Comparison of ENCODE assay signal across 18 cellular contexts in genomic region chr5:72509401-72509800, GRCh38. TPM values are rescaled to one million over a fixed set of nuclear protein-coding genes. Genes with fewer than 3 reads are reported as not detected.
DNase-seq lines count a peak whose midpoint lies in the region; ATAC-seq and TF ChIP-seq lines count a peak whose summit lies in the region.
"Had no signal": no experiment of that assay in that cellular context is flagged by ENCODE, and none has a peak within 500 bp of the region (broad histone marks: within the 10 kb centered on the region; RNA-seq: fewer than 3 reads in every experiment).

No MANE protein-coding gene starts in this region.

- POLR2A ChIA-PET in RWPE1 (lab: Yijun Ruan, JAX; ENCODE audit: low non-redundant PET), result no interaction called here

- H3K27ac ChIP-seq in cingulate gyrus (ENCODE audit: low read depth, low read length), result peak overlapping the region; percentile 3
- H3K27ac ChIP-seq in skeletal muscle tissue (ENCODE audit: low read depth, low read length), result peak overlapping the region; percentile 83
- H3K27ac ChIP-seq in RWPE1, result no peak overlapping the region
- H3K27ac ChIP-seq: colonic mucosa had no signal

- H3K36me3 ChIP-seq in skeletal muscle tissue (ENCODE audit: control insufficient read depth in 3 of 3, insufficient read depth in 3 of 3, low read length in 3 of 3), result no peaks in the 10 kb centered on the region
- H3K36me3 ChIP-seq: colonic mucosa had no signal

- no peaks in the 10 kb centered on the region for H3K9me3 ChIP-seq in skeletal muscle tissue (ENCODE audit: control insufficient read depth in 3 of 3, low read length in 3 of 3)
- H3K9me3 ChIP-seq: A549, colonic mucosa had no signal

- peak; percentile 76 for DNase-seq in Ammon's horn (ENCODE audit: low spot score)
- peak; percentile 11 for DNase-seq in inferior parietal cortex (ENCODE audit: extremely low spot score)
- DNase-seq in RWPE1 (ENCODE audit: low spot score), result no peak
- DNase-seq: activated CD8-positive, alpha-beta memory T cell treated with anti-CD3 and anti-CD28 coated beads, Interleukin-2, amount 50 U/mL, for 4 hours; activated naive CD8-positive, alpha-beta T cell treated with anti-CD3 and anti-CD28 coated beads for 36 hours; colonic mucosa; HFFc6; stimulated activated CD4-positive, alpha-beta T cell treated with anti-CD3 and anti-CD28 coated beads, Interleukin-4, amount 100 ng/mL, for 4 hours; stimulated activated naive CD4-positive, alpha-beta T cell treated with Interleukin-2 at 50 U/mL for 16 hours had no signal

- CTCF ChIA-PET in RWPE1 (lab: Yijun Ruan, JAX), result no interaction called here

- ATAC-seq in GM21529 (IDR thresholded peaks at IDR 0.05; ENCODE audit: unreplicated experiment) (no peak), GM21423 (IDR thresholded peaks at IDR 0.05; ENCODE audit: unreplicated experiment) (no peak), HG03139 (IDR thresholded peaks at IDR 0.05; ENCODE audit: unreplicated experiment) (no peak)
- ATAC-seq: A549 had no signal

- H3K9ac ChIP-seq in skeletal muscle tissue (ENCODE audit: low read depth in 1 of 3, low read length in 3 of 3), result peak overlapping the region; percentile 23 to 63 (median 60)

- no peak for TF ChIP-seq CTCF in RWPE1 (conservative IDR thresholded peaks at IDR 0.05; ENCODE audit: low read depth)

- H3K4me3 ChIP-seq in skeletal muscle tissue (ENCODE audit: low read length in 3 of 3), result peak overlapping the region in 2 of 3 donors; percentile 16 to 28
- H3K4me3 ChIP-seq: A549, colonic mucosa had no signal

- H3K27me3 ChIP-seq in skeletal muscle tissue (ENCODE audit: control insufficient read depth in 3 of 3, insufficient read depth in 3 of 3, low read length in 3 of 3), result no peaks in the 10 kb centered on the region
- H3K27me3 ChIP-seq: colonic mucosa had no signal

- peaks cover 42 to 70% (median 59%) of the 10 kb centered on the region in 3 donors for H3K4me1 ChIP-seq in skeletal muscle tissue (ENCODE audit: control insufficient read depth in 3 of 3, insufficient read depth in 3 of 3, low read length in 3 of 3)
- H3K4me1 ChIP-seq: colonic mucosa had no signal

RNA-seq across cellular contexts. Expression of gene ZNF366, which starts 2.2 kb away (rescaled TPM):
- total RNA-seq in skeletal muscle tissue, result 1.6 TPM
- total RNA-seq: activated naive CD8-positive, alpha-beta T cell treated with anti-CD3 and anti-CD28 coated beads for 36 hours; fibroblast of lung; HFFc6; MCF 10A; WTC11 had no signal
